ENCODE assay signal across 19 cellular contexts in the genomic region with DNA sequence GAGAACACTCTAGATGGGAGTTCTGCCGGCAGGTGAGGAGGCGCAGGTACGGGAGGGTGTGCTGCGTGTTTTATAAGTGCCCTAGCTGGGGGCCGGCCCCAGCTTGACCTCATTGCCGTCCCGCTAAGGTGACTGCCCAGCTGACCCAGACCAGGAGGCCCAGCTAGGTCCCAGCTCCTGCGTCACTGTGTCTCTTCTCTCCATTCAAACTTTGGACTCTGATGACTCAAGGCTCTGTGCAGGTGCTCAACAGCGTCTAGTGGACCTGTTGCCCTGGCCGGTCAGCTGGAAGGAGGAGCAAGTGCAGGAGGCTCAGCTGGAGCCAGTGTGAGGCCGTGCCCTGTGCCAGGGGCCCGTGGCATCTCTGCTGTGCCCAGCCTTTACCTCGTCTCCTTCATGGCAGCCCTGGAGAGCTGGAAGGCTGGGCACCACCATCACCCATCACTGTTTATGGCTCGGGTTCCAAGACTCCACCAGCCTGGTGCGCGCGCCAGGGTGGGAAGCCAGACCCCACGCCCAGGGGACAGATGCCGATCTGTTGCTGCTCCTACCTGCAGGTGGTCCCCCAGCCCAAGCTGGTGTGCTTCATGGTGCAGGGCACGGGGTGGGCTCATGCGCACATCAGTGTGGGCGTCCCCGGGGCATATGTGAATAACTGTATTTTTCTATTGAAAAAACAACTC. TPM values are rescaled to one million over a fixed set of nuclear protein-coding genes. Genes with fewer than 3 reads are reported as not detected.
DNase-seq lines count a peak whose midpoint lies in the region; ATAC-seq and TF ChIP-seq lines count a peak whose summit lies in the region.
"Had no signal": no experiment of that assay in that cellular context is flagged by ENCODE, and none has a peak within 500 bp of the region (broad histone marks: within the 10 kb centered on the region; RNA-seq: fewer than 3 reads in every experiment).

No MANE protein-coding gene starts in this region.

- WGBS in suprapubic skin: 89% methylated on average over 20 of the region's 23 CpGs

- H3K36me3 ChIP-seq in duodenal mucosa (ENCODE audit: control insufficient read depth in 1 of 2, insufficient read depth in 2 of 2, low read length in 2 of 2): no peaks in the 10 kb centered on the region
- no peaks in the 10 kb centered on the region for H3K36me3 ChIP-seq in left lung
- no peaks in the 10 kb centered on the region for H3K36me3 ChIP-seq in brain microvascular endothelial cell (replicated peaks)
- H3K36me3 ChIP-seq in suprapubic skin: no peaks in the 10 kb centered on the region

- H3K4me1 ChIP-seq in duodenal mucosa (ENCODE audit: control insufficient read depth in 1 of 2, insufficient read depth in 2 of 2, low read length in 2 of 2): peaks cover 11 to 12% of the 10 kb centered on the region in 2 donors
- H3K4me1 ChIP-seq in left lung: no peaks in the 10 kb centered on the region
- no peaks in the 10 kb centered on the region for H3K4me1 ChIP-seq in suprapubic skin

- POLR2A ChIA-PET in HEK293T (lab: Yijun Ruan, JAX): no interaction called here

- H3K4me3 ChIP-seq in duodenal mucosa (ENCODE audit: low read depth in 1 of 2, low read length in 2 of 2): no peak overlapping the region
- no peak overlapping the region for H3K4me3 ChIP-seq in left lung
- H3K4me3 ChIP-seq in brain microvascular endothelial cell (ENCODE audit: low read depth, low read length): no peak overlapping the region
- no peak overlapping the region for H3K4me3 ChIP-seq in suprapubic skin
- H3K4me3 ChIP-seq: SK-N-MC had no signal

- no peak for TF ChIP-seq EP300 in suprapubic skin (IDR thresholded peaks at IDR 0.05)

- TF ChIP-seq POLR2A in suprapubic skin (IDR thresholded peaks at IDR 0.05): no peak

- ATAC-seq in left lung: peak; percentile 47
- ATAC-seq: Panc1 had no signal

- peak; percentile 96 for DNase-seq in DMS53 (lab: John Stamatoyannopoulos, UW)
- DNase-seq in left lung: no peak
- DNase-seq in renal cortical epithelial cell (ENCODE audit: low read depth): peak; percentile 19
- no peak for DNase-seq in brain microvascular endothelial cell
- no peak for DNase-seq in HEK293T (ENCODE audit: extremely low spot score)
- no peak for DNase-seq in NCI-H774 (lab: John Stamatoyannopoulos, UW)
- no peak for DNase-seq in suprapubic skin (ENCODE audit: low spot score in 2 of 2)
- DNase-seq: C1 segment of cervical spinal cord, DMS 273 treated with DMSO at 0.1 percent for 48 hours, EL, H9, KG1, NCI-H146, NCI-H2081, NCI-H82, Right ventricle myocardium superior had no signal

- intact Hi-C loops in left lung (cut with DNase I): no loop called here

- TF ChIP-seq CTCF in left lung (IDR thresholded peaks at IDR 0.05) (no peak), brain microvascular endothelial cell (IDR thresholded peaks at IDR 0.05; ENCODE audit: low read depth, low read length, missing control alignments) (no peak), suprapubic skin (IDR thresholded peaks at IDR 0.05) (no peak)

- H3K27me3 ChIP-seq in duodenal mucosa (ENCODE audit: control insufficient read depth in 1 of 2, insufficient read depth in 2 of 2, low read length in 2 of 2) (no peaks in the 10 kb centered on the region), left lung (no peaks in the 10 kb centered on the region), brain microvascular endothelial cell (replicated peaks) (no peaks in the 10 kb centered on the region), suprapubic skin (no peaks in the 10 kb centered on the region)

- H3K9me3 ChIP-seq in duodenal mucosa (ENCODE audit: control insufficient read depth in 1 of 2, low read length in 2 of 2): no peaks in the 10 kb centered on the region
- H3K9me3 ChIP-seq in left lung: no peaks in the 10 kb centered on the region
- no peaks in the 10 kb centered on the region for H3K9me3 ChIP-seq in suprapubic skin

- H3K9ac ChIP-seq in duodenal mucosa (ENCODE audit: low read depth in 1 of 2, low read length in 2 of 2): peak overlapping the region in 1 of 2 donors; percentile 47

- CTCF ChIA-PET in HEK293T (lab: Yijun Ruan, JAX): no interaction called here

- H3K27ac ChIP-seq in duodenal mucosa (ENCODE audit: low read depth, low read length): peak overlapping the region; percentile 46
- no peak overlapping the region for H3K27ac ChIP-seq in left lung
- H3K27ac ChIP-seq in brain microvascular endothelial cell: no peak overlapping the region
- no peak overlapping the region for H3K27ac ChIP-seq in suprapubic skin
- H3K27ac ChIP-seq: SK-N-MC had no signal

- in situ Hi-C loops in brain microvascular endothelial cell (cut with HindIII; ENCODE audit: low pct_ligation_motif_present, low sequenced_read_pairs): no loop called here

TF ChIP-seq in HEK293T, 16 proteins besides CTCF, POLR2A, EP300 and RAD21:
- no peak for TF ChIP-seq ELF4 (IDR thresholded peaks at IDR 0.05)
- TF ChIP-seq LEF1 (IDR thresholded peaks at IDR 0.05; ENCODE audit: borderline replicate concordance): no peak
- TF ChIP-seq HDGF (IDR thresholded peaks at IDR 0.05; ENCODE audit: borderline replicate concordance): no peak
- TF ChIP-seq TARDBP (IDR thresholded peaks at IDR 0.05): no peak
- TF ChIP-seq FOXA1 (IDR thresholded peaks at IDR 0.05): no peak
- no peak for TF ChIP-seq CTBP1 (IDR thresholded peaks at IDR 0.05; ENCODE audit: borderline replicate concordance)
- no peak for TF ChIP-seq NFRKB (IDR thresholded peaks at IDR 0.05)
- TF ChIP-seq SP1 (IDR thresholded peaks at IDR 0.05): no peak
- no peak for TF ChIP-seq L3MBTL2 (conservative IDR thresholded peaks at IDR 0.05)
- TF ChIP-seq BHLHE40 (IDR thresholded peaks at IDR 0.05; ENCODE audit: borderline replicate concordance): no peak
- TF ChIP-seq, protein P1, sequence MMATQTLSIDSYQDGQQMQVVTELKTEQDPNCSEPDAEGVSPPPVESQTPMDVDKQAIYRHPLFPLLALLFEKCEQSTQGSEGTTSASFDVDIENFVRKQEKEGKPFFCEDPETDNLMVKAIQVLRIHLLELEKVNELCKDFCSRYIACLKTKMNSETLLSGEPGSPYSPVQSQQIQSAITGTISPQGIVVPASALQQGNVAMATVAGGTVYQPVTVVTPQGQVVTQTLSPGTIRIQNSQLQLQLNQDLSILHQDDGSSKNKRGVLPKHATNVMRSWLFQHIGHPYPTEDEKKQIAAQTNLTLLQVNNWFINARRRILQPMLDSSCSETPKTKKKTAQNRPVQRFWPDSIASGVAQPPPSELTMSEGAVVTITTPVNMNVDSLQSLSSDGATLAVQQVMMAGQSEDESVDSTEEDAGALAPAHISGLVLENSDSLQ (IDR thresholded peaks at IDR 0.05): no peak
- TF ChIP-seq FOXK2 (IDR thresholded peaks at IDR 0.05): no peak
- TF ChIP-seq FOXM1 (IDR thresholded peaks at IDR 0.05; ENCODE audit: borderline replicate concordance): no peak
- TF ChIP-seq ZNF384 (IDR thresholded peaks at IDR 0.05): no peak
- TF ChIP-seq ARNT (IDR thresholded peaks at IDR 0.05): no peak
- TF ChIP-seq SUZ12 (IDR thresholded peaks at IDR 0.05): no peak

RNA-seq across cellular contexts. Expression of gene LHPP, which starts 14.6 kb away (rescaled TPM):
- total RNA-seq in left lung (10 to 100 TPM; 18.4 to 26.8 TPM), renal cortical epithelial cell (18.1 and 18.4 TPM in 2 replicates), suprapubic skin (10 to 100 TPM; 14.4 to 22.6 (median 15.3) TPM)

RNA-seq across cellular contexts. Expression of gene NKX1-2, which starts 26.3 kb away (rescaled TPM):
- total RNA-seq in left lung (not detected), renal cortical epithelial cell (not detected in 2 replicates), suprapubic skin (1 to 10 TPM in 2 of 4 donors, under 1 TPM in 2; 0.56 to 3.3 (median 1.0) TPM)
- total RNA-seq: Right ventricle myocardium superior had no signal

RNA-seq across cellular contexts. Expression of gene OAT, which starts 57.5 kb away (rescaled TPM):
- total RNA-seq in left lung (10 to 100 TPM; 64.0 to 72.1 TPM), renal cortical epithelial cell (112 and 196 TPM in 2 replicates), suprapubic skin (100 to 1,000 TPM in 2 of 4 donors, 10 to 100 TPM in 2; 86.0 to 103 (median 95.1) TPM)

Comparison
In these comparisons a context has a peak if more than half of its experiments do, and no peak if none do; other contexts are left out.
1. DNase-seq: peak in DMS53 (single experiment) and renal cortical epithelial cell (single experiment); none in left lung (0 of 2), brain microvascular endothelial cell (single experiment), HEK293T (single experiment), NCI-H774 (single experiment) and suprapubic skin (0 of 2).